25 cellular contexts compared by ENCODE assay signal in genomic region chr5:137989419-137989818, GRCh38. TPM values are rescaled to one million over a fixed set of nuclear protein-coding genes. Genes with fewer than 3 reads are reported as not detected.
DNase-seq lines count a peak whose midpoint lies in the region; ATAC-seq and TF ChIP-seq lines count a peak whose summit lies in the region.
"Had no signal": no experiment of that assay in that cellular context is flagged by ENCODE, and none has a peak within 500 bp of the region (broad histone marks: within the 10 kb centered on the region; RNA-seq: fewer than 3 reads in every experiment).

No MANE protein-coding gene starts in this region.

- no peak overlapping the region for H3K9ac ChIP-seq in MM.1S (ENCODE audit: low read length)
- H3K9ac ChIP-seq: BLaER1 had no signal

- no peaks in the 10 kb centered on the region for H3K9me3 Mint-ChIP-seq in activated naive CD8-positive, alpha-beta T cell (ENCODE audit: low read depth)
- H3K9me3 Mint-ChIP-seq in activated naive CD8-positive, alpha-beta T cell treated with anti-CD3 and anti-CD28 coated beads for 36 hours = no peaks in the 10 kb centered on the region
- no peaks in the 10 kb centered on the region for H3K9me3 Mint-ChIP-seq in WTC11
- H3K9me3 Mint-ChIP-seq in central memory CD8-positive, alpha-beta T cell = no peaks in the 10 kb centered on the region
- H3K9me3 Mint-ChIP-seq: CD14-positive monocyte; CD4-positive, alpha-beta memory T cell; CD4-positive, CD25-positive, alpha-beta regulatory T cell; CD8-positive, alpha-beta memory T cell had no signal

- peaks cover 3% of the 10 kb centered on the region; the same call in 1 of the 2 replicates for H3K36me3 ChIP-seq in HAP-1 (replicated peaks)
- no peaks in the 10 kb centered on the region; the same call in 1 of the 2 replicates for H3K36me3 ChIP-seq in MM.1S (replicated peaks; ENCODE audit: insufficient read depth, low read length)
- H3K36me3 ChIP-seq: BE2C had no signal

- in situ Hi-C loops in HAP-1 (cut with MboI; ENCODE audit: low sequenced_read_pairs) = no loop called here

- no peaks in the 10 kb centered on the region for H3F3A ChIP-seq in MM.1S (ENCODE audit: insufficient read depth, low read length)

- no peak overlapping the region for H3K27ac ChIP-seq in MM.1S (ENCODE audit: low read length)
- H3K27ac ChIP-seq: BLaER1 had no signal

- H3K36me3 Mint-ChIP-seq in activated naive CD8-positive, alpha-beta T cell = peaks cover 12% of the 10 kb centered on the region
- H3K36me3 Mint-ChIP-seq in activated naive CD8-positive, alpha-beta T cell treated with anti-CD3 and anti-CD28 coated beads for 36 hours = peaks cover 18% of the 10 kb centered on the region
- H3K36me3 Mint-ChIP-seq in WTC11 = peaks cover 8% of the 10 kb centered on the region
- H3K36me3 Mint-ChIP-seq in central memory CD8-positive, alpha-beta T cell (ENCODE audit: insufficient read depth) = peaks cover 24% of the 10 kb centered on the region

- H3K27me3 Mint-ChIP-seq in activated naive CD8-positive, alpha-beta T cell = no peaks in the 10 kb centered on the region
- H3K27me3 Mint-ChIP-seq in activated naive CD8-positive, alpha-beta T cell treated with anti-CD3 and anti-CD28 coated beads for 36 hours = no peaks in the 10 kb centered on the region
- no peaks in the 10 kb centered on the region for H3K27me3 Mint-ChIP-seq in WTC11 (ENCODE audit: low read depth)
- no peaks in the 10 kb centered on the region for H3K27me3 Mint-ChIP-seq in central memory CD8-positive, alpha-beta T cell
- H3K27me3 Mint-ChIP-seq: CD4-positive, alpha-beta memory T cell; CD4-positive, CD25-positive, alpha-beta regulatory T cell; CD8-positive, alpha-beta memory T cell had no signal

- H3K4me3 Mint-ChIP-seq in activated naive CD8-positive, alpha-beta T cell = no peak overlapping the region
- no peak overlapping the region for H3K4me3 Mint-ChIP-seq in activated naive CD8-positive, alpha-beta T cell treated with anti-CD3 and anti-CD28 coated beads for 36 hours
- H3K4me3 Mint-ChIP-seq in WTC11 = no peak overlapping the region
- no peak overlapping the region for H3K4me3 Mint-ChIP-seq in central memory CD8-positive, alpha-beta T cell
- H3K4me3 Mint-ChIP-seq: CD14-positive monocyte; CD4-positive, alpha-beta memory T cell; CD4-positive, CD25-positive, alpha-beta regulatory T cell; CD8-positive, alpha-beta memory T cell had no signal

- DNase-seq in activated naive CD8-positive, alpha-beta T cell treated with anti-CD3 and anti-CD28 coated beads for 36 hours = no peak
- DNase-seq in WTC11 (ENCODE audit: low spot score) (no peak), HAP-1 (ENCODE audit: low spot score in 2 of 2) (no peak), MM.1S (no peak), SK-N-DZ (ENCODE audit: low spot score) (no peak)
- no peak for DNase-seq in central memory CD8-positive, alpha-beta T cell (ENCODE audit: low spot score in 2 of 2)
- DNase-seq: 8988T; ACHN; BE2C; C1 segment of cervical spinal cord; CD4-positive, alpha-beta memory T cell; CD4-positive, CD25-positive, alpha-beta regulatory T cell; CD8-positive, alpha-beta memory T cell; COR-L47; DMS 273 treated with DMSO at 0.1 percent for 48 hours; DMS153; DMS53; DMS79; DND-41; EL; GDM1 had no signal

- POLR2A ChIA-PET in WTC11 (lab: Charles Lee) = no interaction called here

- peak overlapping the region; percentile 28 for H3K27ac Mint-ChIP-seq in activated naive CD8-positive, alpha-beta T cell
- H3K27ac Mint-ChIP-seq in activated naive CD8-positive, alpha-beta T cell treated with anti-CD3 and anti-CD28 coated beads for 36 hours = no peak overlapping the region
- H3K27ac Mint-ChIP-seq in WTC11 = no peak overlapping the region
- peak overlapping the region; percentile 53 for H3K27ac Mint-ChIP-seq in central memory CD8-positive, alpha-beta T cell (ENCODE audit: low read depth)
- H3K27ac Mint-ChIP-seq: CD4-positive, CD25-positive, alpha-beta regulatory T cell had no signal

- no peak overlapping the region for H2AFZ ChIP-seq in MM.1S (ENCODE audit: low read length)

- CTCF ChIA-PET in WTC11 (lab: Charles Lee) = no interaction called here

- ATAC-seq in WTC11 = no peak
- ATAC-seq in central memory CD8-positive, alpha-beta T cell (replicated peaks; ENCODE audit: extremely low read depth, poor library complexity, severe bottlenecking) = no peak
- ATAC-seq: GM12878 had no signal

- H3K79me2 ChIP-seq in MM.1S (ENCODE audit: low read length) = peaks cover 19% of the 10 kb centered on the region

- H3K9me3 ChIP-seq in HAP-1 = no peaks in the 10 kb centered on the region
- H3K9me3 ChIP-seq in MM.1S (replicated peaks; ENCODE audit: insufficient read depth, low read length) = no peaks in the 10 kb centered on the region
- H3K9me3 ChIP-seq: BE2C, BLaER1 had no signal

- H3K9me2 ChIP-seq in MM.1S (replicated peaks; ENCODE audit: insufficient read depth, low read length) = no peaks in the 10 kb centered on the region

- H3K27me3 ChIP-seq in HAP-1 (ENCODE audit: low read depth) = no peaks in the 10 kb centered on the region
- no peaks in the 10 kb centered on the region for H3K27me3 ChIP-seq in MM.1S (replicated peaks; ENCODE audit: insufficient read depth, low read length)
- H3K27me3 ChIP-seq: BE2C, BLaER1 had no signal

- H4K20me1 ChIP-seq in MM.1S (ENCODE audit: insufficient read depth, low read length) = no peaks in the 10 kb centered on the region

- no peak overlapping the region for H3K4me2 ChIP-seq in MM.1S (ENCODE audit: low read depth, low read length)
- H3K4me2 ChIP-seq: BLaER1 had no signal

- TF ChIP-seq CTCF in WTC11 (IDR thresholded peaks at IDR 0.05) (no peak), MM.1S (IDR thresholded peaks at IDR 0.05; ENCODE audit: low read length) (no peak)

- peaks cover 22% of the 10 kb centered on the region for H3K4me1 Mint-ChIP-seq in activated naive CD8-positive, alpha-beta T cell (ENCODE audit: low read depth)
- peaks cover 15% of the 10 kb centered on the region for H3K4me1 Mint-ChIP-seq in activated naive CD8-positive, alpha-beta T cell treated with anti-CD3 and anti-CD28 coated beads for 36 hours
- H3K4me1 Mint-ChIP-seq in WTC11 = no peaks in the 10 kb centered on the region
- peaks cover 24% of the 10 kb centered on the region for H3K4me1 Mint-ChIP-seq in central memory CD8-positive, alpha-beta T cell

- H3K4me3 ChIP-seq in HAP-1 = no peak overlapping the region
- no peak overlapping the region for H3K4me3 ChIP-seq in MM.1S (ENCODE audit: low read length)
- H3K4me3 ChIP-seq: BLaER1, GM12878 had no signal

- peaks cover 4% of the 10 kb centered on the region for H3K4me1 ChIP-seq in HAP-1
- no peaks in the 10 kb centered on the region for H3K4me1 ChIP-seq in MM.1S (ENCODE audit: low read length)
- H3K4me1 ChIP-seq: BE2C, BLaER1 had no signal

TF ChIP-seq in WTC11, 78 proteins besides CTCF, POLR2A, EP300 and RAD21:
- TF ChIP-seq JUN (CRISPR knock-in tag; IDR thresholded peaks at IDR 0.05) = no peak
- no peak for TF ChIP-seq FOXK1 (CRISPR knock-in tag; IDR thresholded peaks at IDR 0.05)
- TF ChIP-seq, protein P1, sequence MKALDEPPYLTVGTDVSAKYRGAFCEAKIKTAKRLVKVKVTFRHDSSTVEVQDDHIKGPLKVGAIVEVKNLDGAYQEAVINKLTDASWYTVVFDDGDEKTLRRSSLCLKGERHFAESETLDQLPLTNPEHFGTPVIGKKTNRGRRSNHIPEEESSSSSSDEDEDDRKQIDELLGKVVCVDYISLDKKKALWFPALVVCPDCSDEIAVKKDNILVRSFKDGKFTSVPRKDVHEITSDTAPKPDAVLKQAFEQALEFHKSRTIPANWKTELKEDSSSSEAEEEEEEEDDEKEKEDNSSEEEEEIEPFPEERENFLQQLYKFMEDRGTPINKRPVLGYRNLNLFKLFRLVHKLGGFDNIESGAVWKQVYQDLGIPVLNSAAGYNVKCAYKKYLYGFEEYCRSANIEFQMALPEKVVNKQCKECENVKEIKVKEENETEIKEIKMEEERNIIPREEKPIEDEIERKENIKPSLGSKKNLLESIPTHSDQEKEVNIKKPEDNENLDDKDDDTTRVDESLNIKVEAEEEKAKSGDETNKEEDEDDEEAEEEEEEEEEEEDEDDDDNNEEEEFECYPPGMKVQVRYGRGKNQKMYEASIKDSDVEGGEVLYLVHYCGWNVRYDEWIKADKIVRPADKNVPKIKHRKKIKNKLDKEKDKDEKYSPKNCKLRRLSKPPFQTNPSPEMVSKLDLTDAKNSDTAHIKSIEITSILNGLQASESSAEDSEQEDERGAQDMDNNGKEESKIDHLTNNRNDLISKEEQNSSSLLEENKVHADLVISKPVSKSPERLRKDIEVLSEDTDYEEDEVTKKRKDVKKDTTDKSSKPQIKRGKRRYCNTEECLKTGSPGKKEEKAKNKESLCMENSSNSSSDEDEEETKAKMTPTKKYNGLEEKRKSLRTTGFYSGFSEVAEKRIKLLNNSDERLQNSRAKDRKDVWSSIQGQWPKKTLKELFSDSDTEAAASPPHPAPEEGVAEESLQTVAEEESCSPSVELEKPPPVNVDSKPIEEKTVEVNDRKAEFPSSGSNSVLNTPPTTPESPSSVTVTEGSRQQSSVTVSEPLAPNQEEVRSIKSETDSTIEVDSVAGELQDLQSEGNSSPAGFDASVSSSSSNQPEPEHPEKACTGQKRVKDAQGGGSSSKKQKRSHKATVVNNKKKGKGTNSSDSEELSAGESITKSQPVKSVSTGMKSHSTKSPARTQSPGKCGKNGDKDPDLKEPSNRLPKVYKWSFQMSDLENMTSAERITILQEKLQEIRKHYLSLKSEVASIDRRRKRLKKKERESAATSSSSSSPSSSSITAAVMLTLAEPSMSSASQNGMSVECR (CRISPR knock-in tag; IDR thresholded peaks at IDR 0.05; ENCODE audit: borderline replicate concordance) = no peak
- no peak for TF ChIP-seq SMAD4 (CRISPR knock-in tag; IDR thresholded peaks at IDR 0.05)
- TF ChIP-seq, protein P2, sequence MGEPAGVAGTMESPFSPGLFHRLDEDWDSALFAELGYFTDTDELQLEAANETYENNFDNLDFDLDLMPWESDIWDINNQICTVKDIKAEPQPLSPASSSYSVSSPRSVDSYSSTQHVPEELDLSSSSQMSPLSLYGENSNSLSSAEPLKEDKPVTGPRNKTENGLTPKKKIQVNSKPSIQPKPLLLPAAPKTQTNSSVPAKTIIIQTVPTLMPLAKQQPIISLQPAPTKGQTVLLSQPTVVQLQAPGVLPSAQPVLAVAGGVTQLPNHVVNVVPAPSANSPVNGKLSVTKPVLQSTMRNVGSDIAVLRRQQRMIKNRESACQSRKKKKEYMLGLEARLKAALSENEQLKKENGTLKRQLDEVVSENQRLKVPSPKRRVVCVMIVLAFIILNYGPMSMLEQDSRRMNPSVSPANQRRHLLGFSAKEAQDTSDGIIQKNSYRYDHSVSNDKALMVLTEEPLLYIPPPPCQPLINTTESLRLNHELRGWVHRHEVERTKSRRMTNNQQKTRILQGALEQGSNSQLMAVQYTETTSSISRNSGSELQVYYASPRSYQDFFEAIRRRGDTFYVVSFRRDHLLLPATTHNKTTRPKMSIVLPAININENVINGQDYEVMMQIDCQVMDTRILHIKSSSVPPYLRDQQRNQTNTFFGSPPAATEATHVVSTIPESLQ (CRISPR knock-in tag; IDR thresholded peaks at IDR 0.05) = no peak
- TF ChIP-seq ZNF121 (CRISPR knock-in tag; IDR thresholded peaks at IDR 0.05) = peak; percentile 57; the same call in 1 of the 2 replicates

RNA-seq across cellular contexts. Expression of gene FAM13B, which starts 43.5 kb away (rescaled TPM):
- 10 to 100 TPM; 17.8 to 18.2 TPM for total RNA-seq in activated naive CD8-positive, alpha-beta T cell treated with anti-CD3 and anti-CD28 coated beads for 36 hours
- total RNA-seq in WTC11 (2021) = 14.3 to 15.6 TPM (median 15.2 TPM) in 3 replicates
- 10.4 and 16.0 TPM in 2 replicates for polyA plus RNA-seq in SK-N-DZ (2014; cell fraction: cytosol; rRNA removed)
- polyA plus RNA-seq in SK-N-DZ (2014; cell fraction: nucleus; rRNA removed) = 15.7 and 34.7 TPM in 2 replicates

Comparison
In these comparisons a context has a peak if more than half of its experiments do, and no peak if none do; other contexts are left out.
1. H3K27ac Mint-ChIP-seq: peak in activated naive CD8-positive, alpha-beta T cell (single experiment) and central memory CD8-positive, alpha-beta T cell (single experiment); none in activated naive CD8-positive, alpha-beta T cell treated with anti-CD3 and anti-CD28 coated beads for 36 hours (single experiment) and WTC11 (single experiment).